8 cellular contexts compared by ENCODE assay signal in the genomic region with DNA sequence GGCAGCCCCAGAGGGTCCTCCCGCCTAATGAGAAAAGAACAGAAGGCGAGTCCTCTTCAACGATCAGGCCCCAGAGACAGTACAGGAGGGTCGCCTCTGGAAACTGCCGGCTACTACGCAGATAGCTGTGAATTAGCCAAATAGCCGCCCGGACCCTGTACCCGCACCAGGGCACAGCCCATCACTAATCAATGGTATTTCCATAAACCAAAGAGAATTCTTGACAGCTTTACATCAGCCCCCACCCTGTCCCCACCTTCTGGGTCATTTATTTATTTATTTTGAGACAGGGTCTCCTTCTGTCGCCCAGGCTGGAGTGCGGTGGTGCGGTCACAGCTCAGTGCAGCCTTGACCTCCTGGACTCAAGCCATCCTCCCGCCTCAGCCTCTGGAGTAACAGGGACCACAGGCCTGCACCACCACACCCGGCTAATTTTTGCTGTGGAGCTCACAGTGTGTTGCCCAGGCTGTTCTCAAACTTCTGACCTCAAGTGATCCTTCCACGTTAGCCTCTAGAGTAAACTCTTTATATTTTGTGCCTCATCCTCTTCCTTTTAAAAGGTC. TPM values are rescaled to one million over a fixed set of nuclear protein-coding genes. Genes with fewer than 3 reads are reported as not detected.
A peak's percentile ranks its signal among the peaks of the same experiment; 100 is the strongest.
DNase-seq lines count a peak whose midpoint lies in the region; ATAC-seq and TF ChIP-seq lines count a peak whose summit lies in the region.

No MANE protein-coding gene starts in this region.

- peak overlapping the region; percentile 98 for H4K8ac ChIP-seq in trophoblast cell (ENCODE audit: low read depth, low read length)

- POLR2A ChIA-PET in PC-9 (lab: Charles Lee; ENCODE audit: unreplicated experiment) = no interaction called here

- H3K4me2 ChIP-seq in DND-41 (ENCODE audit: insufficient read depth, low read length) (peak overlapping the region; percentile 81), PC-9 (peak overlapping the region; percentile 99), trophoblast cell (ENCODE audit: low read length) (peak overlapping the region; percentile 99)

- H3F3A ChIP-seq in PC-9 (ENCODE audit: insufficient read depth, low read depth) = no peaks in the 10 kb centered on the region

- H2AFZ ChIP-seq in DND-41 (ENCODE audit: low read depth, low read length) = peak overlapping the region; percentile 84
- H2AFZ ChIP-seq in PC-9 = peak overlapping the region; percentile 96
- peak overlapping the region; percentile 84 for H2AFZ ChIP-seq in trophoblast cell (ENCODE audit: insufficient read depth, low read length, poor library complexity)

- peak overlapping the region; percentile 97 for H4K91ac ChIP-seq in trophoblast cell (ENCODE audit: low read depth, low read length)

- H3K4me3 ChIP-seq in DND-41 (ENCODE audit: low read depth in 1 of 2, low read length in 2 of 2) (peak overlapping the region; percentile 94 to 97), PC-9 (peak overlapping the region; percentile 99), esophagus (ENCODE audit: low read depth in 1 of 2, low read length in 2 of 2) (peak overlapping the region; percentile 84 to 95), trophoblast cell (ENCODE audit: low read depth, low read length) (peak overlapping the region; percentile 99)

- CTCF ChIA-PET in PC-9 (lab: Charles Lee) = no interaction called here

- H3K4me1 ChIP-seq in DND-41 (ENCODE audit: insufficient read depth, low read length) (peaks cover 36% of the 10 kb centered on the region), PC-9 (replicated peaks; ENCODE audit: insufficient read depth) (peaks cover 12% of the 10 kb centered on the region), esophagus (ENCODE audit: control insufficient read depth in 2 of 2, insufficient read depth in 2 of 2, low read length in 1 of 2) (peaks cover 0 to 9% of the 10 kb centered on the region in 2 donors), trophoblast cell (ENCODE audit: control insufficient read depth in 1 of 2, insufficient read depth in 2 of 2, low read length in 2 of 2) (peaks cover 22 to 24% of the 10 kb centered on the region in 2 experiments)

- TF ChIP-seq CTCF in DND-41 (IDR thresholded peaks at IDR 0.05; ENCODE audit: borderline replicate concordance, extremely low read depth, low read length, poor library complexity, severe bottlenecking) (no peak), PC-9 (conservative IDR thresholded peaks at IDR 0.05) (no peak)

- H3K9me2 ChIP-seq in PC-9 (ENCODE audit: insufficient read depth) = no peaks in the 10 kb centered on the region

- intact Hi-C loops in PC-9 (cut with micrococcal nuclease; ENCODE audit: unreplicated experiment) = loop anchor here (5.0 kb wide), 1 partner anchor 137 kb away; the partner anchor contains the start of genes CRAMP1 and IFT140

- DNase-seq in DND-41 (no peak), PC-9 (no peak), trophoblast cell (no peak), COLO829 (ENCODE audit: low spot score) (no peak), NCI-H446 treated with DMSO at 0.1 percent for 48 hours (lab: John Stamatoyannopoulos, UW) (no peak), NCI-H1105 treated with DMSO at 0.1 percent for 48 hours (lab: John Stamatoyannopoulos, UW) (no peak), A172 (ENCODE audit: low spot score) (no peak)

- H3K27me3 ChIP-seq in DND-41 (ENCODE audit: insufficient read depth, low read length, poor library complexity) = no peaks in the 10 kb centered on the region
- H3K27me3 ChIP-seq in PC-9 (ENCODE audit: insufficient read depth, low read depth) = no peaks in the 10 kb centered on the region
- no peaks in the 10 kb centered on the region for H3K27me3 ChIP-seq in esophagus (ENCODE audit: control insufficient read depth in 1 of 2, insufficient read depth in 2 of 2, low read length in 2 of 2)
- H3K27me3 ChIP-seq in trophoblast cell (ENCODE audit: insufficient read depth, low read length) = no peaks in the 10 kb centered on the region

- peak overlapping the region; percentile 73 for H2BK120ac ChIP-seq in trophoblast cell (ENCODE audit: insufficient read depth, low read length, poor library complexity)

- peak overlapping the region; percentile 71 for H3K4ac ChIP-seq in trophoblast cell (ENCODE audit: low read depth, low read length)

- H3K18ac ChIP-seq in trophoblast cell (ENCODE audit: low read length) = peak overlapping the region; percentile 76

- WGBS in esophagus, 2 donors = 65% methylated on average over 15 of the region's 15 CpGs
- no CpG with 5 or more reads among the region's 15 CpGs for WGBS in trophoblast cell (ENCODE audit: extremely low coverage, insufficient coverage, insufficient read length)

- peak overlapping the region; percentile 45 for H2AK5ac ChIP-seq in trophoblast cell (ENCODE audit: low read length)

- no peak overlapping the region for H2BK5ac ChIP-seq in trophoblast cell (ENCODE audit: low read depth, low read length, poor library complexity)

- peak overlapping the region; percentile 96 for H3K14ac ChIP-seq in trophoblast cell (ENCODE audit: low read length)

- H3K79me2 ChIP-seq in DND-41 (ENCODE audit: insufficient read depth, low read length) (peaks cover 52% of the 10 kb centered on the region), PC-9 (ENCODE audit: low read depth) (peaks cover 36% of the 10 kb centered on the region), trophoblast cell (ENCODE audit: control insufficient read depth, insufficient read depth, low read length, poor library complexity) (peaks cover 8% of the 10 kb centered on the region)

- BruUV-seq in PC-9 (replicated peaks; lab: Mats Ljungman, UMichigan) = no TSS peak

- peak overlapping the region; percentile 96 for H3K27ac ChIP-seq in DND-41 (ENCODE audit: low read length)
- H3K27ac ChIP-seq in PC-9 = peak overlapping the region; percentile 65; the same call in 1 of the 2 replicates
- peak overlapping the region; percentile 76 to 84 for H3K27ac ChIP-seq in esophagus (ENCODE audit: low read depth in 2 of 2, low read length in 1 of 2)
- no peak overlapping the region for H3K27ac ChIP-seq in trophoblast cell (ENCODE audit: low read depth, low read length)

- H4K20me1 ChIP-seq in DND-41 (ENCODE audit: insufficient read depth, low read length) (peaks cover 13% of the 10 kb centered on the region; the same call in 1 of the 2 replicates), PC-9 (ENCODE audit: insufficient read depth) (peaks cover 5% of the 10 kb centered on the region)

- no peak overlapping the region for H3K23ac ChIP-seq in trophoblast cell (ENCODE audit: low read length)

- H3K9ac ChIP-seq in DND-41 (ENCODE audit: low read depth, low read length) = peak overlapping the region; percentile 100
- H3K9ac ChIP-seq in trophoblast cell (ENCODE audit: low read length) = peak overlapping the region; percentile 94

- H4K12ac ChIP-seq in trophoblast cell (ENCODE audit: low read depth, low read length) = peak overlapping the region; percentile 90

- no peaks in the 10 kb centered on the region for H3K9me3 ChIP-seq in DND-41 (ENCODE audit: insufficient read depth, low read length, severe bottlenecking)
- no peaks in the 10 kb centered on the region for H3K9me3 ChIP-seq in PC-9 (ENCODE audit: insufficient read depth, low read depth)
- no peaks in the 10 kb centered on the region for H3K9me3 ChIP-seq in esophagus (ENCODE audit: control insufficient read depth in 2 of 2, insufficient read depth in 1 of 2, low read depth in 1 of 2, low read length in 1 of 2)
- peaks cover 5% of the 10 kb centered on the region for H3K9me3 ChIP-seq in trophoblast cell (ENCODE audit: insufficient read depth, low read depth, low read length)

- peaks cover 10% of the 10 kb centered on the region for H3K79me1 ChIP-seq in trophoblast cell (ENCODE audit: low read length)

- ATAC-seq in DND-41 (ENCODE audit: insufficient read depth, low read depth) = no peak

- no peak overlapping the region for H2BK12ac ChIP-seq in trophoblast cell (ENCODE audit: low read length)

- H3K36me3 ChIP-seq in DND-41 (ENCODE audit: insufficient read depth, low read length) = peaks cover 6% of the 10 kb centered on the region; the same call in 1 of the 2 replicates
- no peaks in the 10 kb centered on the region for H3K36me3 ChIP-seq in PC-9 (ENCODE audit: low read depth)
- H3K36me3 ChIP-seq in esophagus (ENCODE audit: control insufficient read depth in 2 of 2, insufficient read depth in 2 of 2, low read length in 1 of 2) = no peaks in the 10 kb centered on the region
- H3K36me3 ChIP-seq in trophoblast cell (ENCODE audit: control insufficient read depth in 1 of 2, insufficient read depth in 2 of 2, low read length in 2 of 2) = no peaks in the 10 kb centered on the region

RNA-seq across cellular contexts. Expression of gene CLCN7, which starts 0.8 kb away (rescaled TPM):
- 110 and 111 TPM in 2 replicates for total RNA-seq in PC-9 (2021)
- polyA plus RNA-seq in esophagus = 10 to 100 TPM; 18.7 to 33.1 TPM
- polyA plus RNA-seq in trophoblast cell (2013) = 41.9 and 46.1 TPM in 2 replicates
- 79.9 and 86.3 TPM in 2 replicates for total RNA-seq in A172 (2014; rRNA removed; shearing (Covaris generic))

RNA-seq across cellular contexts. Expression of gene PTX4, which starts 13.1 kb away (rescaled TPM):
- 0.39 TPM in 1 of 2 replicates, not detected in the other for total RNA-seq in PC-9 (2021)
- polyA plus RNA-seq in esophagus = not detected
- polyA plus RNA-seq in trophoblast cell (2013) = 0.04 TPM in 1 of 2 replicates, not detected in the other
- total RNA-seq in A172 (2014; rRNA removed; shearing (Covaris generic)) = not detected in 2 replicates

RNA-seq across cellular contexts. Expression of gene TELO2, which starts 17.5 kb away (rescaled TPM):
- total RNA-seq in PC-9 (2021) = 56.0 and 67.6 TPM in 2 replicates
- 10 to 100 TPM; 32.6 to 60.8 TPM for polyA plus RNA-seq in esophagus
- polyA plus RNA-seq in trophoblast cell (2013) = 17.7 and 19.2 TPM in 2 replicates
- 20.9 and 28.8 TPM in 2 replicates for total RNA-seq in A172 (2014; rRNA removed; shearing (Covaris generic))

RNA-seq across cellular contexts. Expression of gene CCDC154, which starts 31.3 kb away (rescaled TPM):
- total RNA-seq in PC-9 (2021) = 2.4 and 2.8 TPM in 2 replicates
- under 1 TPM; 0.44 to 0.98 TPM for polyA plus RNA-seq in esophagus
- 0.14 and 0.23 TPM in 2 replicates for polyA plus RNA-seq in trophoblast cell (2013)
- 0.03 and 0.26 TPM in 2 replicates for total RNA-seq in A172 (2014; rRNA removed; shearing (Covaris generic))

RNA-seq across cellular contexts. Expression of gene PERCC1, which starts 44.8 kb away (rescaled TPM):
- not detected in 2 replicates for total RNA-seq in PC-9 (2021)
- polyA plus RNA-seq in esophagus = not detected
- not detected in 2 replicates for polyA plus RNA-seq in trophoblast cell (2013)
- total RNA-seq in A172 (2014; rRNA removed; shearing (Covaris generic)) = not detected in 2 replicates
